8 cellular contexts compared by ENCODE assay signal in genomic region chr9:104748359-104749031, GRCh38. TPM values are rescaled to one million over a fixed set of nuclear protein-coding genes. Genes with fewer than 3 reads are reported as not detected.
A peak's percentile ranks its signal among the peaks of the same experiment; 100 is the strongest.
DNase-seq lines count a peak whose midpoint lies in the region; ATAC-seq and TF ChIP-seq lines count a peak whose summit lies in the region.

No MANE protein-coding gene starts in this region.

- H3K27ac ChIP-seq in SK-N-MC (no peak overlapping the region), epithelial cell of prostate (peak overlapping the region; percentile 91)

- peak overlapping the region; percentile 87 to 97 (median 96) for H3K27ac Mint-ChIP-seq in naive B cell

- DNase-seq in GM12864 (ENCODE audit: low read depth), result no peak
- no peak for DNase-seq in SK-N-MC (ENCODE audit: low read depth, low spot score)
- no peak for DNase-seq in epithelial cell of prostate (ENCODE audit: low read depth, low spot score)
- DNase-seq in naive B cell, result no peak
- no peak for DNase-seq in NCI-H1105 (lab: John Stamatoyannopoulos, UW)

- no peaks in the 10 kb centered on the region for H3K27me3 Mint-ChIP-seq in naive B cell

- TF ChIP-seq CTCF in GM12864 (IDR thresholded peaks at IDR 0.05; ENCODE audit: low read depth, low read length, missing control alignments), result no peak

- ATAC-seq in HG02870 (IDR thresholded peaks at IDR 0.05; ENCODE audit: unreplicated experiment), result peak; percentile 2
- ATAC-seq in naive B cell (ENCODE audit: low read depth in 2 of 2), result no peak
- ATAC-seq in HG02973 (IDR thresholded peaks at IDR 0.05; ENCODE audit: unreplicated experiment), result no peak
- no peak for ATAC-seq in GM19467 (IDR thresholded peaks at IDR 0.05; ENCODE audit: unreplicated experiment)

- H3K9me3 Mint-ChIP-seq in naive B cell, result no peaks in the 10 kb centered on the region

- H3K9me3 ChIP-seq in SK-N-MC (ENCODE audit: low read depth, low read length), result no peaks in the 10 kb centered on the region

- peak overlapping the region; percentile 92 to 100 (median 96) for H3K4me3 Mint-ChIP-seq in naive B cell

- H3K36me3 ChIP-seq in SK-N-MC (ENCODE audit: insufficient read depth, low read length), result 0 out of 2 replicates have a peak, but pooled peaks cover 8% of the 10 kb centered on the region

- peak overlapping the region; percentile 84 for H3K9ac ChIP-seq in SK-N-MC (ENCODE audit: insufficient read length)

- H3K4me1 Mint-ChIP-seq in naive B cell, result peaks cover 24 to 41% (median 25%) of the 10 kb centered on the region in 3 donors

- peaks cover 0 to 16% of the 10 kb centered on the region in 2 donors for H3K36me3 Mint-ChIP-seq in naive B cell

- H3K4me3 ChIP-seq in GM12864 (ENCODE audit: low read depth, low read length) (peak overlapping the region; percentile 73), SK-N-MC (peak overlapping the region; percentile 95)

RNA-seq across cellular contexts. Expression of gene NIPSNAP3A, which starts 1.0 kb away (rescaled TPM):
- 10 to 100 TPM; 22.1 to 60.3 (median 28.3) TPM for polyA plus RNA-seq in naive B cell (ENCODE audit: low read depth in 6 of 6)

RNA-seq across cellular contexts. Expression of gene NIPSNAP3B, which starts 15.4 kb away (rescaled TPM):
- 10 to 100 TPM in 2 of 6 donors, 1 to 10 TPM in 4; 4.4 to 12.1 (median 5.9) TPM for polyA plus RNA-seq in naive B cell (ENCODE audit: low read depth in 6 of 6)

RNA-seq across cellular contexts. Expression of gene OR13D1, which starts 54.2 kb away (rescaled TPM):
- polyA plus RNA-seq in naive B cell (ENCODE audit: low read depth in 6 of 6), result not detected
